ENCODE assay signal across 8 cellular contexts in the genomic region with DNA sequence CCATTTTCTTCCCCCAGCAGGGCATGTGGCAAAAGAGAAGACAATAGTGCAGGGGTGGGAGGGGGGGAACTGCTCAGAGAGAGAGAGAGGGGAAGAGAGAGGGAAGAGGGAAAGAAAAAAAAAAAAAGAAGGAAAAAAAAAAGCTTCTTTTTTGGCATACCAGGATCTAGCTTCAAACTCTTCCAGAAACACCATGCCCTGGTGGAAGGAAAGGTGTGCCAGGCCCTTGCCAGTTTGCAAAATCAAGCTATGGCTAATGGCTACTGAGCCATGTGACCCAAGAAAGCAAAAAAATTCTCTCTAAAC. TPM values are rescaled to one million over a fixed set of nuclear protein-coding genes. Genes with fewer than 3 reads are reported as not detected.
A peak's percentile ranks its signal among the peaks of the same experiment; 100 is the strongest.
DNase-seq lines count a peak whose midpoint lies in the region; TF ChIP-seq lines count a peak whose summit lies in the region.

No MANE protein-coding gene starts in this region.

- peaks cover 46% of the 10 kb centered on the region for H3F3A ChIP-seq in PC-9 (ENCODE audit: insufficient read depth, low read depth)

- H2AFZ ChIP-seq in PC-9 (no peak overlapping the region), parathyroid adenoma (peak overlapping the region; percentile 79)

- peak; percentile 39 for DNase-seq in Caki2 (ENCODE audit: low read depth)
- no peak for DNase-seq in PC-9
- no peak for DNase-seq in epithelial cell of esophagus (ENCODE audit: low read depth)
- DNase-seq in anterior cingulate cortex (lab: John Stamatoyannopoulos, UW), result no peak
- DNase-seq in NCI-H2029 treated with DMSO at 0.1 percent for 48 hours (lab: John Stamatoyannopoulos, UW), result no peak
- DNase-seq in mesenteric fat pad (ENCODE audit: low spot score), result no peak
- DNase-seq in EL, result no peak

- H3K27me3 ChIP-seq in PC-9 (ENCODE audit: insufficient read depth, low read depth) (no peaks in the 10 kb centered on the region), parathyroid adenoma (ENCODE audit: control insufficient read depth, insufficient read depth, low read length) (no peaks in the 10 kb centered on the region)

- H3K9me2 ChIP-seq in PC-9 (ENCODE audit: insufficient read depth), result no peaks in the 10 kb centered on the region

- intact Hi-C loops in PC-9 (cut with micrococcal nuclease; ENCODE audit: unreplicated experiment), result loop anchor here (2.0 kb wide), 1 partner anchor 17 kb away; no protein-coding TSS in a partner anchor

- no TSS peak for BruUV-seq in PC-9 (replicated peaks; lab: Mats Ljungman, UMichigan)

- POLR2A ChIA-PET in PC-9 (lab: Charles Lee; ENCODE audit: unreplicated experiment), result interaction anchor here (0.5 to 1.1 kb wide), 9 partner anchors 13 to 1507 kb away, joined by 3 to 28 read pairs (median 3); no protein-coding TSS in a partner anchor

- CTCF ChIA-PET in PC-9 (lab: Charles Lee), result interaction anchor here (0.6 to 1.4 kb wide), 7 partner anchors 8 to 137 kb away, joined by 3 to 17 read pairs (median 4); no protein-coding TSS in a partner anchor

- H3K4me1 ChIP-seq in PC-9 (replicated peaks; ENCODE audit: insufficient read depth), result peaks cover 86% of the 10 kb centered on the region
- H3K4me1 ChIP-seq in parathyroid adenoma, result peaks cover 80% of the 10 kb centered on the region

- H4K20me1 ChIP-seq in PC-9 (ENCODE audit: insufficient read depth), result 0 out of 2 replicates have a peak, but pooled peaks cover 1% of the 10 kb centered on the region

- H3K27ac ChIP-seq in PC-9, result peak overlapping the region; percentile 99
- peak overlapping the region; percentile 99 for H3K27ac ChIP-seq in parathyroid adenoma

- H3K36me3 ChIP-seq in PC-9 (ENCODE audit: low read depth) (peaks cover 24% of the 10 kb centered on the region), parathyroid adenoma (ENCODE audit: control insufficient read depth, insufficient read depth, low read length) (no peaks in the 10 kb centered on the region)

- H3K79me2 ChIP-seq in PC-9 (ENCODE audit: low read depth), result peaks cover 56% of the 10 kb centered on the region
- H3K79me2 ChIP-seq in parathyroid adenoma, result peaks cover 15% of the 10 kb centered on the region

- H3K9ac ChIP-seq in parathyroid adenoma, result no peak overlapping the region

- H3K4me2 ChIP-seq in PC-9 (peak overlapping the region; percentile 96), parathyroid adenoma (ENCODE audit: low read length) (peak overlapping the region; percentile 47)

- in situ Hi-C loops in Caki2 (cut with HindIII; ENCODE audit: low pct_unique_long_range_greater_than_20kb, low sequenced_read_pairs), result loop anchor here (25.0 kb wide), 1 partner anchor 144 kb away; no protein-coding TSS in a partner anchor

- no peak for TF ChIP-seq CTCF in PC-9 (conservative IDR thresholded peaks at IDR 0.05)
- TF ChIP-seq CTCF in epithelial cell of esophagus (IDR thresholded peaks at IDR 0.05; ENCODE audit: insufficient read depth, low read depth, low read length, missing control alignments), result no peak
- no peak for TF ChIP-seq CTCF in parathyroid adenoma (IDR thresholded peaks at IDR 0.05)

- H3K4me3 ChIP-seq in PC-9 (peak overlapping the region; percentile 60), epithelial cell of esophagus (ENCODE audit: low read length) (peak overlapping the region; percentile 47), parathyroid adenoma (ENCODE audit: low read depth, low read length) (peak overlapping the region; percentile 34)

- H3K9me3 ChIP-seq in PC-9 (ENCODE audit: insufficient read depth, low read depth) (no peaks in the 10 kb centered on the region), parathyroid adenoma (ENCODE audit: control insufficient read depth, low read length) (no peaks in the 10 kb centered on the region)

RNA-seq across cellular contexts. Expression of a gene that starts 0.3 kb away (rescaled TPM):
- total RNA-seq in Caki2 (2014; rRNA removed; shearing (Covaris generic); ENCODE audit: low replicate concordance), result 7.8 and 14.5 TPM in 2 replicates
- total RNA-seq in PC-9 (2021), result 72.3 and 107 TPM in 2 replicates
- total RNA-seq in mesenteric fat pad, result 23.1 TPM
